8 cellular contexts compared by ENCODE assay signal in genomic region chr22:37428649-37429586, GRCh38. TPM values are rescaled to one million over a fixed set of nuclear protein-coding genes. Genes with fewer than 3 reads are reported as not detected.
DNase-seq lines count a peak whose midpoint lies in the region; ATAC-seq, FAIRE-seq and TF ChIP-seq lines count a peak whose summit lies in the region.

No MANE protein-coding gene starts in this region.

- no peaks in the 10 kb centered on the region for H3K9me1 ChIP-seq in keratinocyte (ENCODE audit: control insufficient read depth, extremely low read depth, insufficient read depth, low read length)

- ATAC-seq in HCT116 (peak; percentile 31), HG03460 (IDR thresholded peaks at IDR 0.05; ENCODE audit: unreplicated experiment) (no peak), GM18870 (IDR thresholded peaks at IDR 0.05; ENCODE audit: unreplicated experiment) (no peak)

- no peaks in the 10 kb centered on the region for H3K36me3 ChIP-seq in HCT116 (ENCODE audit: control insufficient read depth in 1 of 2, insufficient read depth in 2 of 2, low read length in 2 of 2)
- H3K36me3 ChIP-seq in adrenal gland (replicated peaks in 1 of 2), result no peaks in the 10 kb centered on the region
- H3K36me3 ChIP-seq in keratinocyte (ENCODE audit: control insufficient read depth in 2 of 2, extremely low read depth in 1 of 2, insufficient read depth in 2 of 2, low read length in 2 of 2), result no peaks in the 10 kb centered on the region

- H3K27me3 ChIP-seq in HCT116 (ENCODE audit: insufficient read depth, low read length), result no peaks in the 10 kb centered on the region
- peaks cover 39% of the 10 kb centered on the region for H3K27me3 ChIP-seq in adrenal gland
- H3K27me3 ChIP-seq in keratinocyte (ENCODE audit: control insufficient read depth, extremely low read depth, insufficient read depth, low read length), result peaks cover 37% of the 10 kb centered on the region

- no peak for TF ChIP-seq RAD21 in HCT116 (IDR thresholded peaks at IDR 0.05; ENCODE audit: low read depth)

- 32 to 46% (median 35%) methylated on average over 7 to 15 of the region's 15 CpGs for WGBS in adrenal gland, 4 donors

- H3K9me2 ChIP-seq in HCT116 (ENCODE audit: insufficient read depth), result no peaks in the 10 kb centered on the region

- H2AFZ ChIP-seq in HCT116 (ENCODE audit: low read depth, low read length, poor library complexity, severe bottlenecking) (no peak overlapping the region), keratinocyte (ENCODE audit: control insufficient read depth, low read length) (no peak overlapping the region)

- H3K27ac ChIP-seq in HCT116 (ENCODE audit: low read depth, low read length) (peak overlapping the region; percentile 95), adrenal gland (no peak overlapping the region), keratinocyte (ENCODE audit: control insufficient read depth, insufficient read depth, low read length) (no peak overlapping the region)

- intact Hi-C loops in HCT116 (cut with micrococcal nuclease) (loop anchor here (1.0 kb wide), 1 partner anchor 112 kb away; no protein-coding TSS in a partner anchor), adrenal gland (cut with DNase I) (loop anchor here (10.0 kb wide), 1 partner anchor 114 kb away; no protein-coding TSS in a partner anchor)

- H3K9ac ChIP-seq in HCT116 (ENCODE audit: low read length), result peak overlapping the region; percentile 85
- no peak overlapping the region for H3K9ac ChIP-seq in keratinocyte (ENCODE audit: control insufficient read depth, extremely low read depth, insufficient read depth, low read length)

- H3K79me2 ChIP-seq in HCT116 (ENCODE audit: insufficient read depth, low read length) (peaks cover 42% of the 10 kb centered on the region), keratinocyte (ENCODE audit: control insufficient read depth, insufficient read depth, low read length) (no peaks in the 10 kb centered on the region)

- H3K4me2 ChIP-seq in HCT116 (ENCODE audit: low read length) (peak overlapping the region; percentile 93), keratinocyte (ENCODE audit: control insufficient read depth, extremely low read depth, insufficient read depth, low read depth, low read length) (no peak overlapping the region)

- dilution Hi-C loops in keratinocyte (cut with MboI; ENCODE audit: extremely low pct_ligation_motif_present, low sequenced_read_pairs), result no loop called here

- no peak for FAIRE-seq in keratinocyte (lab: Jason Lieb, UNC)

- RAD21 ChIA-PET in HCT116 (lab: Charles Lee; ENCODE audit: low non-redundant PET in 1 of 2, low total read pairs in 2 of 2, uncharacterized antibody in 2 of 2, unreplicated experiment in 2 of 2), result interaction anchor here (0.8 to 2.1 kb wide), 4 partner anchors 26 to 112 kb away, joined by 3 to 6 read pairs (median 4); no protein-coding TSS in a partner anchor

- H3K4me1 ChIP-seq in HCT116 (ENCODE audit: control insufficient read depth in 1 of 2, insufficient read depth in 2 of 2, low read length in 2 of 2), result peaks cover 54 to 91% of the 10 kb centered on the region in 2 experiments
- no peaks in the 10 kb centered on the region for H3K4me1 ChIP-seq in adrenal gland (replicated peaks in 1 of 2)
- H3K4me1 ChIP-seq in keratinocyte (ENCODE audit: control insufficient read depth, extremely low read depth, insufficient read depth, low read length), result peaks cover 27% of the 10 kb centered on the region

- no TSS peak for BruUV-seq in HCT116 (replicated peaks; lab: Mats Ljungman, UMichigan)

- DNase-seq in AML-193 (lab: John Stamatoyannopoulos, UW) (peak; percentile 46 to 56), HCT116 (ENCODE audit: low read depth, low spot score) (peak; percentile 37), SKM-1 treated with dmso at 0.1 percent for 144 hours (lab: John Stamatoyannopoulos, UW; ENCODE audit: unreplicated experiment) (peak; percentile 21), adrenal gland (peak in 4 of 7 donors; percentile 37 to 44 (median 40)), keratinocyte (ENCODE audit: low read depth, low spot score) (no peak)
- DNase-seq in stimulated activated CD8-positive, alpha-beta memory T cell treated with anti-CD3 and anti-CD28 coated beads, Interleukin-12 subunit alpha, Interleukin-12 subunit beta, amount 100 ng/mL, for 4 hours (ENCODE audit: low read depth), result peak; percentile 31

- peaks cover 0 to 12% of the 10 kb centered on the region in 2 experiments; a peak in 1 of 4 replicates for H3K9me3 ChIP-seq in HCT116 (ENCODE audit: control insufficient read depth in 1 of 2, insufficient read depth in 1 of 2, low read depth in 1 of 2, low read length in 2 of 2)
- no peaks in the 10 kb centered on the region for H3K9me3 ChIP-seq in adrenal gland (replicated peaks in 1 of 3)
- H3K9me3 ChIP-seq in keratinocyte (ENCODE audit: control insufficient read depth, low read depth, low read length), result peaks cover 13% of the 10 kb centered on the region

- H4K20me1 ChIP-seq in HCT116 (ENCODE audit: insufficient read depth), result no peaks in the 10 kb centered on the region
- no peaks in the 10 kb centered on the region for H4K20me1 ChIP-seq in keratinocyte (ENCODE audit: control insufficient read depth, extremely low read depth, insufficient read depth, low read length)

- TF ChIP-seq POLR2A in HCT116 (IDR thresholded peaks at IDR 0.05; ENCODE audit: borderline replicate concordance, extremely low read depth, insufficient read depth, insufficient read length) (no peak), adrenal gland (IDR thresholded peaks at IDR 0.05) (no peak)

- H3K4me3 ChIP-seq in HCT116 (replicated peaks in 1 of 2; ENCODE audit: low read depth in 1 of 2, low read length in 2 of 2), result peak overlapping the region; percentile 70 to 87; a peak in 3 of 4 replicates
- no peak overlapping the region for H3K4me3 ChIP-seq in adrenal gland
- no peak overlapping the region for H3K4me3 ChIP-seq in keratinocyte (ENCODE audit: control insufficient read depth in 2 of 3, extremely low read depth in 1 of 3, insufficient read depth in 2 of 3, low read depth in 1 of 3, low read length in 3 of 3)

- POLR2A ChIA-PET in HCT116 (lab: Charles Lee), result no interaction called here

- TF ChIP-seq CTCF in HCT116 (IDR thresholded peaks at IDR 0.05 in 2 of 3, conservative IDR thresholded peaks at IDR 0.05 in 1 of 3; ENCODE audit: borderline replicate concordance in 1 of 3, insufficient read depth in 1 of 3, low read depth in 2 of 3, low read length in 2 of 3) (peak in 2 of 3 experiments; percentile 82 to 88; a peak in 4 of 6 replicates), adrenal gland (IDR thresholded peaks at IDR 0.05) (peak; percentile 48 to 68 (median 58)), keratinocyte (optimal IDR thresholded peaks at IDR 0.05 in 1 of 3, IDR thresholded peaks at IDR 0.05 in 1 of 3, conservative IDR thresholded peaks at IDR 0.05 in 1 of 3; ENCODE audit: extremely low read depth in 1 of 3, insufficient read depth in 2 of 3, low read length in 3 of 3) (peak; percentile 56 to 70 (median 63))

- CTCF ChIA-PET in HCT116 (lab: Charles Lee), result interaction anchor here (1.0 to 5.7 kb wide), 7 partner anchors 10 to 163 kb away, joined by 3 to 47 read pairs (median 7); no protein-coding TSS in a partner anchor

TF ChIP-seq in HCT116, 20 proteins besides CTCF, POLR2A, EP300 and RAD21:
- no peak for TF ChIP-seq ZFX (IDR thresholded peaks at IDR 0.05)
- no peak for TF ChIP-seq CEBPB (IDR thresholded peaks at IDR 0.05; ENCODE audit: low read depth)
- TF ChIP-seq POLR2AphosphoS5 (IDR thresholded peaks at IDR 0.05; ENCODE audit: low read depth, low read length), result 0 out of 2 replicates have a peak, but pooled peaks have one; percentile 10
- no peak for TF ChIP-seq ATF3 (IDR thresholded peaks at IDR 0.05)
- TF ChIP-seq JUND (IDR thresholded peaks at IDR 0.05), result no peak
- no peak for TF ChIP-seq YY1 (IDR thresholded peaks at IDR 0.05; ENCODE audit: extremely low read depth, insufficient replicate concordance, low read depth, low read length)
- TF ChIP-seq ELF1 (IDR thresholded peaks at IDR 0.05; ENCODE audit: borderline replicate concordance, low read depth), result no peak

RNA-seq across cellular contexts. Expression of gene ELFN2, which starts 1.6 kb away (rescaled TPM):
- total RNA-seq in HCT116 (2021; ENCODE audit: unreplicated experiment), result 45.4 TPM
- 30.1 TPM in 2 replicates for polyA plus RNA-seq in HCT116 (2012)
- total RNA-seq in adrenal gland, result 1 to 10 TPM in 1 of 8 donors, under 1 TPM in 5, not detected in 2; 0.04 to 2.3 (median 0.23) TPM
- 1 to 10 TPM in 1 of 3 donors, under 1 TPM in 2; 0.30 to 3.3 (median 0.77) TPM for polyA plus RNA-seq in adrenal gland
- polyA plus RNA-seq in keratinocyte, result 0.13 to 0.28 TPM (median 0.19 TPM) in 3 replicates
- 0.07 TPM for polyA plus RNA-seq in keratinocyte (2011; ENCODE audit: low read depth)
- polyA plus RNA-seq in keratinocyte (2011; cell fraction: cytosol; rRNA removed), result 0.09 and 0.23 TPM in 2 replicates
- 0.74 and 1.5 TPM in 2 replicates for polyA plus RNA-seq in keratinocyte (2011; cell fraction: nucleus; rRNA removed)
- 0.25 and 0.56 TPM in 2 replicates for polyA plus RNA-seq in keratinocyte (2012; ENCODE audit: low replicate concordance)
- polyA minus RNA-seq in keratinocyte, result 0.22 to 0.62 TPM (median 0.49 TPM) in 3 replicates
- 0.58 TPM for polyA minus RNA-seq in keratinocyte (2011; cell fraction: cytosol; rRNA and poly(A)+ RNA removed)
- 0.84 and 0.93 TPM in 2 replicates for polyA minus RNA-seq in keratinocyte (2011; cell fraction: nucleus; rRNA and poly(A)+ RNA removed)

RNA-seq across cellular contexts. Expression of gene MFNG, which starts 57.3 kb away (rescaled TPM):
- 4.5 TPM for total RNA-seq in HCT116 (2021; ENCODE audit: unreplicated experiment)
- polyA plus RNA-seq in HCT116 (2012), result 3.3 and 3.4 TPM in 2 replicates
- 10 to 100 TPM; 16.2 to 27.6 (median 22.7) TPM for total RNA-seq in adrenal gland
- 10 to 100 TPM in 1 of 3 donors, 1 to 10 TPM in 2; 4.3 to 11.5 (median 7.8) TPM for polyA plus RNA-seq in adrenal gland
- polyA plus RNA-seq in keratinocyte, result 4.1 to 5.9 TPM (median 5.8 TPM) in 3 replicates
- polyA plus RNA-seq in keratinocyte (2011; ENCODE audit: low read depth), result 2.5 TPM
- polyA plus RNA-seq in keratinocyte (2011; cell fraction: cytosol; rRNA removed), result 1.1 and 2.0 TPM in 2 replicates
- 31.3 and 35.6 TPM in 2 replicates for polyA plus RNA-seq in keratinocyte (2011; cell fraction: nucleus; rRNA removed)
- polyA plus RNA-seq in keratinocyte (2012; ENCODE audit: low replicate concordance), result 3.8 and 3.9 TPM in 2 replicates
- 4.7 to 7.7 TPM (median 4.8 TPM) in 3 replicates for polyA minus RNA-seq in keratinocyte
- polyA minus RNA-seq in keratinocyte (2011; cell fraction: cytosol; rRNA and poly(A)+ RNA removed), result 1.5 TPM
- 8.4 and 12.4 TPM in 2 replicates for polyA minus RNA-seq in keratinocyte (2011; cell fraction: nucleus; rRNA and poly(A)+ RNA removed)

Comparison
In these comparisons a context has a peak if more than half of its experiments do, and no peak if none do; other contexts are left out.
1. H3K4me3 ChIP-seq: peak in HCT116 (2 of 2); none in adrenal gland (0 of 4) and keratinocyte (0 of 3).
2. RNA of gene ELFN2, which starts 1.6 kb away (total RNA-seq): 45.4 TPM in HCT116 (single experiment); 0.04 to 2.3 TPM in adrenal gland; every median in the first group is over 10 times any median in the second.
3. Peak in every context shown above with its lines, with median percentiles within 50 percentile points of each other: CTCF ChIP-seq.